25 cellular contexts compared by ENCODE assay signal in genomic region chr3:189780556-189781270, GRCh38.
"Had no signal": no experiment of that assay in that cellular context is flagged by ENCODE, and none has a peak within 500 bp of the region (broad histone marks: within the 10 kb centered on the region; RNA-seq: fewer than 3 reads in every experiment).

No MANE protein-coding gene starts in this region.

- H3K4me1 Mint-ChIP-seq: activated B cell treated with CpG ODN at 0.5 μM for 24 hours; activated CD8-positive, alpha-beta memory T cell treated with anti-CD3 and anti-CD28 coated beads, Interleukin-2, amount 10 ng/mL, durations not matched to agents 7 days and 5 days had no signal

- H3K9me3 Mint-ChIP-seq: activated B cell treated with CpG ODN at 0.5 μM for 24 hours; activated naive CD4-positive, alpha-beta T cell treated with anti-CD3 and anti-CD28 coated beads, Interleukin-2, amount 50 U/mL, for 72 hours; activated naive CD8-positive, alpha-beta T cell treated with anti-CD3 and anti-CD28 coated beads, Interleukin-2, amount 50 U/mL, for 24 hours; activated T-cell treated with anti-CD3 and anti-CD28 coated beads, Interleukin-2, amount 50 U/mL, for 24 hours had no signal

- ATAC-seq: activated CD8-positive, alpha-beta memory T cell treated with anti-CD3 and anti-CD28 coated beads, Interleukin-2, amount 10 ng/mL, durations not matched to agents 7 days and 5 days; activated naive CD4-positive, alpha-beta T cell treated with anti-CD3 and anti-CD28 coated beads, Interleukin-2, amount 50 U/mL, for 72 hours; activated naive CD8-positive, alpha-beta T cell treated with anti-CD3 and anti-CD28 coated beads, Interleukin-2, amount 50 U/mL, for 24 hours; body of pancreas; PC-3 had no signal

- H3K36me3 ChIP-seq: ascending aorta had no signal

- H3K4me3 Mint-ChIP-seq: activated B cell treated with CpG ODN at 0.5 μM for 24 hours; activated CD4-positive, alpha-beta T cell treated with anti-CD3 and anti-CD28 coated beads, Interleukin-2, amount 10 ng/mL, durations not matched to agents 24 days and 14 days; activated CD8-positive, alpha-beta memory T cell treated with anti-CD3 and anti-CD28 coated beads, Interleukin-2, amount 10 ng/mL, durations not matched to agents 7 days and 5 days; activated naive CD8-positive, alpha-beta T cell treated with anti-CD3 and anti-CD28 coated beads, Interleukin-2, amount 50 U/mL, for 24 hours; activated T-cell treated with anti-CD3 and anti-CD28 coated beads, Interleukin-2, amount 50 U/mL, for 24 hours; activated T-helper 1 cell treated with anti-CD3 and anti-CD28 coated beads, Interleukin-12 subunit alpha, Interleukin-12 subunit beta, Interleukin-2, Interleukin-4 antibody, amounts not matched to agents 30 ng/mL and 10 ng/mL and 1 ng/mL, durations not matched to agents 14 hours and 24 hours and 36 hours; T-helper 1 cell treated with Interleukin-12 subunit alpha and Interleukin-12 subunit beta and Interleukin-4 antibody, amounts not matched to agents 30 μg/mL and 1 μg/mL, for 36 hours had no signal

- DNase-seq: activated B cell treated with CpG ODN at 0.5 μM for 24 hours; activated CD4-positive, alpha-beta T cell treated with anti-CD3 and anti-CD28 coated beads for 1 hour; activated CD4-positive, alpha-beta T cell treated with anti-CD3 and anti-CD28 coated beads, Interleukin-2, amount 10 ng/mL, durations not matched to agents 24 days and 14 days; activated CD4-positive, alpha-beta T cell treated with anti-CD3 and anti-CD28 coated beads, Interleukin-2, amount 50 U/mL, for 48 hours; activated CD8-positive, alpha-beta memory T cell treated with anti-CD3 and anti-CD28 coated beads, Interleukin-2, amount 10 ng/mL, durations not matched to agents 7 days and 5 days; activated effector memory CD4-positive, alpha-beta T cell treated with Interleukin-2 at 50 U/mL for 16 hours; activated naive CD4-positive, alpha-beta T cell treated with Interleukin-2 at 50 U/mL for 16 hours; activated naive CD8-positive, alpha-beta T cell treated with anti-CD3 and anti-CD28 coated beads, Interleukin-2, amount 50 U/mL, for 24 hours; activated T-cell treated with anti-CD3 and anti-CD28 coated beads, Interleukin-2, amount 50 U/mL, for 24 hours; amniotic stem cell; body of pancreas; IMR-90; Kasumi-1; KBM-7; NCI-H1048; NCI-H1930; NCI-H345; NCI-H510A; NCI-H526 treated with DMSO at 0.1 percent for 48 hours; PC-3; SHP77 treated with DMSO at 0.1 percent for 48 hours had no signal

- H3K9me3 ChIP-seq: ascending aorta, body of pancreas had no signal

- H3K27me3 Mint-ChIP-seq: activated B cell treated with CpG ODN at 0.5 μM for 24 hours; activated CD4-positive, alpha-beta T cell treated with anti-CD3 and anti-CD28 coated beads, Interleukin-2, amount 10 ng/mL, durations not matched to agents 24 days and 14 days; activated CD8-positive, alpha-beta memory T cell treated with anti-CD3 and anti-CD28 coated beads, Interleukin-2, amount 10 ng/mL, durations not matched to agents 7 days and 5 days; activated naive CD8-positive, alpha-beta T cell treated with anti-CD3 and anti-CD28 coated beads, Interleukin-2, amount 50 U/mL, for 24 hours had no signal

- H3K36me3 Mint-ChIP-seq: activated CD8-positive, alpha-beta memory T cell treated with anti-CD3 and anti-CD28 coated beads, Interleukin-2, amount 10 ng/mL, durations not matched to agents 7 days and 5 days; activated naive CD4-positive, alpha-beta T cell treated with anti-CD3 and anti-CD28 coated beads, Interleukin-2, amount 50 U/mL, for 72 hours had no signal

- H3K4me3 ChIP-seq: ascending aorta, body of pancreas had no signal

- H3K27ac Mint-ChIP-seq: activated B cell treated with CpG ODN at 0.5 μM for 24 hours; activated CD4-positive, alpha-beta T cell treated with anti-CD3 and anti-CD28 coated beads, Interleukin-2, amount 10 ng/mL, durations not matched to agents 24 days and 14 days; activated CD8-positive, alpha-beta memory T cell treated with anti-CD3 and anti-CD28 coated beads, Interleukin-2, amount 10 ng/mL, durations not matched to agents 7 days and 5 days; activated naive CD8-positive, alpha-beta T cell treated with anti-CD3 and anti-CD28 coated beads, Interleukin-2, amount 50 U/mL, for 24 hours; activated T-cell treated with anti-CD3 and anti-CD28 coated beads, Interleukin-2, amount 50 U/mL, for 24 hours; activated T-helper 1 cell treated with anti-CD3 and anti-CD28 coated beads, Interleukin-12 subunit alpha, Interleukin-12 subunit beta, Interleukin-2, Interleukin-4 antibody, amounts not matched to agents 30 ng/mL and 10 ng/mL and 1 ng/mL, durations not matched to agents 14 hours and 24 hours and 36 hours; T-helper 1 cell treated with Interleukin-12 subunit alpha and Interleukin-12 subunit beta and Interleukin-4 antibody, amounts not matched to agents 30 μg/mL and 1 μg/mL, for 36 hours had no signal

- H3K4me1 ChIP-seq: ascending aorta, body of pancreas had no signal

- H3K27me3 ChIP-seq: ascending aorta, body of pancreas had no signal

- H3K27ac ChIP-seq: ascending aorta, body of pancreas had no signal
